In genomic region chr6:166026586-166027126, GRCh38 we compare ENCODE assay signal across 1 cellular context.
TF ChIP-seq lines count a peak whose summit lies in the region.

No MANE protein-coding gene starts in this region.

TF ChIP-seq in WTC11, 78 proteins besides CTCF, POLR2A, EP300 and RAD21 (continued from another document):
- no peak for TF ChIP-seq ZNF281 (CRISPR knock-in tag; IDR thresholded peaks at IDR 0.05)
